Comparison of ENCODE assay signal across 12 cellular contexts in the genomic region with DNA sequence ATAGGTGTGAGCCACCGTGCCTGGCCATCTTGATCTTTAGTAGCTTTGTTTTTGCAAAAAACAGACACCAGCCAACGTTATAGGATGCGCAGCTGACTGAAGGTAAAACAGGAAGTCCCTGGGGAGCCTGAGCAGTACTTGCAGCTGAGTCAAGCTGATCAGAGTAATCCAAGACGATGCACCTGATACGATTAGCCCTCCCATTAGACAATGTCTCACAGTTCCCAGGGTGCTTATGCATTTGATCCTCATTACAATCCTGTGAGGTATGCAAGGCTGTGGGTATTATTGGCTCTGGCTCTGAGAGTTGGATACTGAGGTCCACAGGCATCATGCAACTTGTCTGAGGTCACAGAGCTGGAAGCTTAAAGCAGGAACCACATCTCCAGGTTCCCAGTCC. TPM values are rescaled to one million over a fixed set of nuclear protein-coding genes. Genes with fewer than 3 reads are reported as not detected.
DNase-seq lines count a peak whose midpoint lies in the region; ATAC-seq and TF ChIP-seq lines count a peak whose summit lies in the region.
"Had no signal": no experiment of that assay in that cellular context is flagged by ENCODE, and none has a peak within 500 bp of the region (broad histone marks: within the 10 kb centered on the region; RNA-seq: fewer than 3 reads in every experiment).

No MANE protein-coding gene starts in this region.

- peaks cover 11% of the 10 kb centered on the region for H3K4me1 ChIP-seq in OCI-LY7 (ENCODE audit: insufficient read depth, low read length, poor library complexity, severe bottlenecking)
- H3K4me1 ChIP-seq: right atrium auricular region had no signal

- DNase-seq in NOMO-1 treated with DMSO at 0.1 percent for 48 hours (lab: John Stamatoyannopoulos, UW; ENCODE audit: unreplicated experiment) (peak; percentile 17), NOMO-1 treated with dmso at 0.1 percent for 144 hours (lab: John Stamatoyannopoulos, UW; ENCODE audit: unreplicated experiment) (no peak), NCI-H128 (lab: John Stamatoyannopoulos, UW; ENCODE audit: unreplicated experiment) (peak; percentile 17), OCI-LY7 (ENCODE audit: low spot score) (peak; percentile 68), kidney tubule cell (ENCODE audit: low spot score) (peak; percentile 33), DMS 273 treated with DMSO at 0.1 percent for 48 hours (lab: John Stamatoyannopoulos, UW) (no peak)
- DNase-seq: activated T-cell treated with anti-CD3 and anti-CD28 coated beads for 4 hours, thyroid gland had no signal

- intact Hi-C loops in OCI-LY7 (cut with micrococcal nuclease; ENCODE audit: unreplicated experiment), result no loop called here

- POLR2A ChIA-PET in OCI-LY7 (lab: Charles Lee), result no interaction called here

- no peak overlapping the region for H3K4me3 ChIP-seq in OCI-LY7 (ENCODE audit: low read depth, low read length, poor library complexity, severe bottlenecking)
- H3K4me3 ChIP-seq: cardiac muscle cell, right atrium auricular region, thyroid gland had no signal

- no peak for ATAC-seq in GM21423 (IDR thresholded peaks at IDR 0.05; ENCODE audit: unreplicated experiment)
- no peak for ATAC-seq in GM21526 (IDR thresholded peaks at IDR 0.05; ENCODE audit: low FRiP score, unreplicated experiment)

- no TSS peak for BruUV-seq in OCI-LY7 (replicated peaks; lab: Mats Ljungman, UMichigan)

- H3K27ac ChIP-seq in OCI-LY7 (ENCODE audit: low read depth, low read length, poor library complexity, severe bottlenecking), result no peak overlapping the region
- H3K27ac ChIP-seq: cardiac muscle cell, right atrium auricular region, thyroid gland had no signal

- no peaks in the 10 kb centered on the region for H3K9me3 ChIP-seq in OCI-LY7 (ENCODE audit: low read length)
- H3K9me3 ChIP-seq: right atrium auricular region, thyroid gland had no signal

- no peak overlapping the region for H2AFZ ChIP-seq in OCI-LY7 (ENCODE audit: low read length)

- TF ChIP-seq CTCF in OCI-LY7 (conservative IDR thresholded peaks at IDR 0.05; ENCODE audit: low read length), result no peak

- no peaks in the 10 kb centered on the region for H3K36me3 ChIP-seq in OCI-LY7 (ENCODE audit: insufficient read depth, low read length)
- H3K36me3 ChIP-seq: cardiac muscle cell, right atrium auricular region had no signal

- H3K9me2 ChIP-seq in OCI-LY7 (ENCODE audit: insufficient read depth, low read length), result no peaks in the 10 kb centered on the region

- H3K4me2 ChIP-seq in OCI-LY7 (ENCODE audit: low read length), result no peak overlapping the region

- no peaks in the 10 kb centered on the region for H4K20me1 ChIP-seq in OCI-LY7 (ENCODE audit: insufficient read depth, low read length)

- no peaks in the 10 kb centered on the region for H3K79me2 ChIP-seq in OCI-LY7 (ENCODE audit: insufficient read depth, low read depth, low read length)

- CTCF ChIA-PET in OCI-LY7 (lab: Charles Lee; ENCODE audit: unreplicated experiment), result interaction anchor here (0.9 to 2.2 kb wide), 3 partner anchors 48 to 86 kb away, joined by 3 to 6 read pairs (median 4); no protein-coding TSS in a partner anchor

RNA-seq across cellular contexts. Expression of a gene that starts 8.1 kb away (rescaled TPM):
- total RNA-seq in OCI-LY7 (2014; rRNA removed; shearing (Covaris generic)), result not detected in 2 replicates
- total RNA-seq in OCI-LY7 (2022), result not detected in 2 replicates

RNA-seq across cellular contexts. Expression of a gene that starts 49.3 kb away (rescaled TPM):
- total RNA-seq in OCI-LY7 (2014; rRNA removed; shearing (Covaris generic)), result 645 and 872 TPM in 2 replicates
- 745 and 898 TPM in 2 replicates for total RNA-seq in OCI-LY7 (2022)

RNA-seq across cellular contexts. Expression of a gene that starts 52.1 kb away (rescaled TPM):
- 0.16 TPM in 1 of 2 replicates, not detected in the other for total RNA-seq in OCI-LY7 (2014; rRNA removed; shearing (Covaris generic))
- 0.89 TPM in 2 replicates for total RNA-seq in OCI-LY7 (2022)

Comparison
In these comparisons a context has a peak if more than half of its experiments do, and no peak if none do; other contexts are left out.
1. DNase-seq: peak in NOMO-1 treated with DMSO at 0.1 percent for 48 hours (single experiment), NCI-H128 (single experiment), OCI-LY7 (single experiment) and kidney tubule cell (single experiment); none in NOMO-1 treated with dmso at 0.1 percent for 144 hours (single experiment) and DMS 273 treated with DMSO at 0.1 percent for 48 hours (single experiment).